Comparison of ENCODE assay signal across 23 cellular contexts in the genomic region with DNA sequence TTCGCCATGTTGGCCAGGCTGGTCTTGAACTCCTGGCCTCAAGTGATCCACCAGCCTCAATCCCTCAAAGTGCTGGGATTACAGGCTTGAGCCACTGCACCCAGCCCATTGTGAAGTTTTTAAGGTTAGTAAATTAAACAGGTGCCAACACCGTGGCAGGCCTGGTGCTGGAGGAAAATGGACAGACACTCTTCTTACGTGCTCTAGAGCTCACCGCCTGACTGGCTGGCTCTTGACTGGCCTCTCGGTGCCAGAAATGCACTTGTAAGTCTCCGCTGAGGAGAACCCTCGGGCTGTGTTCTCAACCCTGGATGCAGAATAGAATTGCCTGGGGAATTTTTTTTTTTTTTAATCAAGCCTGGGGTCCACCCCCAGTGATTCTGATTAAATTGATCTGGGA. TPM values are rescaled to one million over a fixed set of nuclear protein-coding genes. Genes with fewer than 3 reads are reported as not detected.
DNase-seq lines count a peak whose midpoint lies in the region; ATAC-seq and TF ChIP-seq lines count a peak whose summit lies in the region.
"Had no signal": no experiment of that assay in that cellular context is flagged by ENCODE, and none has a peak within 500 bp of the region (broad histone marks: within the 10 kb centered on the region; RNA-seq: fewer than 3 reads in every experiment).

No MANE protein-coding gene starts in this region.

- peak; percentile 13 for DNase-seq in NCI-H1105 treated with DMSO at 0.1 percent for 48 hours (lab: John Stamatoyannopoulos, UW)
- no peak for DNase-seq in NCI-H1105 (lab: John Stamatoyannopoulos, UW)
- no peak for DNase-seq in left ventricle myocardium superior
- no peak for DNase-seq in Right ventricle myocardium inferior (ENCODE audit: missing footprints)
- peak; percentile 79 for DNase-seq in lower lobe of right lung
- no peak for DNase-seq in GDM1 (lab: John Stamatoyannopoulos, UW)
- DNase-seq: Caco-2; CD4-positive, alpha-beta memory T cell; DMS 273 treated with DMSO at 0.1 percent for 48 hours; HCEC 1CT; KG1; NCI-H1417 treated with DMSO at 0.1 percent for 48 hours; NCI-H1930; NCI-H2171 treated with DMSO at 0.1 percent for 48 hours; NCI-H524; NCI-H774; Peyer's patch; SJCRH30 had no signal

- TF ChIP-seq CTCF in lower lobe of right lung (IDR thresholded peaks at IDR 0.05): no peak

- no peaks in the 10 kb centered on the region for H3K36me3 ChIP-seq in lower lobe of right lung
- H3K36me3 ChIP-seq: BLaER1 treated with 17β-estradiol and CSF1 and Interleukin-3, amounts not matched to agents 10 nM and 100 nM; Peyer's patch; SJCRH30 had no signal

- peak overlapping the region; percentile 56 for H3K27ac ChIP-seq in lower lobe of right lung
- H3K27ac ChIP-seq: 22Rv1; BLaER1 treated with 17β-estradiol and CSF1 and Interleukin-3, amounts not matched to agents 10 nM and 100 nM; Peyer's patch; SJCRH30 had no signal

- no peaks in the 10 kb centered on the region for H3K4me1 ChIP-seq in lower lobe of right lung
- H3K4me1 ChIP-seq: Caco-2, Peyer's patch, SJCRH30 had no signal

- no peak overlapping the region for H3K4me3 ChIP-seq in lower lobe of right lung
- H3K4me3 ChIP-seq: BLaER1 treated with 17β-estradiol and CSF1 and Interleukin-3, amounts not matched to agents 10 nM and 100 nM; GM23338; Peyer's patch; SJCRH30 had no signal

- H3K9me3 ChIP-seq in lower lobe of right lung: no peaks in the 10 kb centered on the region
- H3K9me3 ChIP-seq: BLaER1 treated with 17β-estradiol and CSF1 and Interleukin-3, amounts not matched to agents 10 nM and 100 nM; Caco-2; Peyer's patch; SJCRH30 had no signal

- intact Hi-C loops in left ventricle myocardium superior (cut with micrococcal nuclease): no loop called here
- intact Hi-C loops in Right ventricle myocardium inferior (cut with DNase I): no loop called here
- intact Hi-C loops in lower lobe of right lung (cut with DNase I): no loop called here

- H3K27me3 ChIP-seq in lower lobe of right lung (ENCODE audit: low read depth): no peaks in the 10 kb centered on the region
- H3K27me3 ChIP-seq: BLaER1 treated with 17β-estradiol and CSF1 and Interleukin-3, amounts not matched to agents 10 nM and 100 nM; Peyer's patch; SJCRH30 had no signal

- ATAC-seq in left ventricle myocardium superior: peak; percentile 43
- no peak for ATAC-seq in Right ventricle myocardium inferior
- ATAC-seq in lower lobe of right lung: peak; percentile 81 to 83
- no peak for ATAC-seq in GM21529 (IDR thresholded peaks at IDR 0.05; ENCODE audit: unreplicated experiment)
- no peak for ATAC-seq in HG03439 (IDR thresholded peaks at IDR 0.05; ENCODE audit: unreplicated experiment)
- ATAC-seq: GM23338 had no signal

RNA-seq across cellular contexts. Expression of a gene that starts 10.3 kb away (rescaled TPM):
- total RNA-seq in left ventricle myocardium superior: 0.67 TPM
- 0.30 TPM for total RNA-seq in Right ventricle myocardium inferior
- 12.6 TPM for total RNA-seq in lower lobe of right lung

RNA-seq across cellular contexts. Expression of a gene that starts 37.2 kb away (rescaled TPM):
- 51.7 TPM for total RNA-seq in left ventricle myocardium superior
- 58.3 TPM for total RNA-seq in Right ventricle myocardium inferior
- 126 TPM for total RNA-seq in lower lobe of right lung

RNA-seq across cellular contexts. Expression of a gene that starts 37.3 kb away (rescaled TPM):
- total RNA-seq in left ventricle myocardium superior: 32.3 TPM
- total RNA-seq in Right ventricle myocardium inferior: 26.6 TPM
- 26.4 TPM for total RNA-seq in lower lobe of right lung

Comparison
In these comparisons a context has a peak if more than half of its experiments do, and no peak if none do; other contexts are left out.
1. DNase-seq: peak in NCI-H1105 treated with DMSO at 0.1 percent for 48 hours (single experiment) and lower lobe of right lung (single experiment); none in NCI-H1105 (single experiment), left ventricle myocardium superior (single experiment), Right ventricle myocardium inferior (single experiment) and GDM1 (single experiment).
2. ATAC-seq: peak in left ventricle myocardium superior (single experiment) and lower lobe of right lung (2 of 2); none in Right ventricle myocardium inferior (single experiment), GM21529 (single experiment) and HG03439 (single experiment).